ENCODE assay signal across 26 cellular contexts in the genomic region with DNA sequence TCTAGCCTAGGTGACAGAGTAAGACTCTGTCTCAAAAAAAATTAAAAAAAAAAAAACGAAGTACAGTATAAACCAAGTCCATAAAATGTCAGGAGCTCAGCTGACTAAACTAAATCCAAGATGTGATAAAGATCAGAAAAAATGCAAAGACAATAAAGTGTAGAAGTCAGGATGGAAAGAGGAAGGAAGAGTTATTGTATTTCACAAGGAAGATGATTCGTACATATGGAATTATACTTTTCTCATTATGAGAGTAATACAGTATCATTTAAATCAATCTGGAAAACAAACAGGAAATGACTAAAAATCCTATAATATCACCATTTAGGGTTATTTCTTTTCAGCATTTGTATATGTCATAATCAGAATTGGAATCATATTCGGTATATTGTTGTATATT. TPM values are rescaled to one million over a fixed set of nuclear protein-coding genes. Genes with fewer than 3 reads are reported as not detected.
A peak's percentile ranks its signal among the peaks of the same experiment; 100 is the strongest.
DNase-seq lines count a peak whose midpoint lies in the region; ATAC-seq, FAIRE-seq and TF ChIP-seq lines count a peak whose summit lies in the region.
"Had no signal": no experiment of that assay in that cellular context is flagged by ENCODE, and none has a peak within 500 bp of the region (broad histone marks: within the 10 kb centered on the region; RNA-seq: fewer than 3 reads in every experiment).

No MANE protein-coding gene starts in this region.

- no peak overlapping the region for H3K9ac ChIP-seq in kidney (ENCODE audit: low read length in 2 of 2)

- H3K27ac ChIP-seq in kidney (ENCODE audit: low read depth in 2 of 2, low read length in 2 of 2) = no peak overlapping the region
- H3K27ac ChIP-seq: dorsolateral prefrontal cortex, WERI-Rb-1 had no signal

- no peak overlapping the region for H3K4me3 Mint-ChIP-seq in naive thymus-derived CD8-positive, alpha-beta T cell
- H3K4me3 Mint-ChIP-seq in effector memory CD8-positive, alpha-beta T cell = no peak overlapping the region
- H3K4me3 Mint-ChIP-seq: activated CD8-positive, alpha-beta T cell treated with anti-CD3 and anti-CD28 coated beads for 36 hours; activated T-cell treated with anti-CD3 and anti-CD28 coated beads, Interleukin-2, amount 50 U/mL, for 24 hours; brain had no signal

- in situ Hi-C loops in astrocyte of the spinal cord (cut with HindIII; ENCODE audit: low sequenced_read_pairs) = no loop called here

- POLR2A ChIA-PET in naive thymus-derived CD8-positive, alpha-beta T cell (lab: Charles Lee) = interaction anchor here (0.7 kb wide), 2 partner anchors 661 to 701 kb away, joined by 3 read pairs; no protein-coding TSS in a partner anchor

- DNase-seq in EH (ENCODE audit: low read depth) = peak; percentile 75
- DNase-seq in LoVo (ENCODE audit: low spot score) = peak; percentile 32
- peak; percentile 22 for DNase-seq in astrocyte of the spinal cord (ENCODE audit: low read depth, low spot score)
- DNase-seq in foreskin melanocyte = peak; percentile 41
- no peak for DNase-seq in kidney
- no peak for DNase-seq in naive thymus-derived CD8-positive, alpha-beta T cell
- DNase-seq in effector memory CD8-positive, alpha-beta T cell = no peak
- DNase-seq: activated CD8-positive, alpha-beta T cell treated with anti-CD3 and anti-CD28 coated beads for 36 hours; activated naive CD4-positive, alpha-beta T cell treated with anti-CD3 and anti-CD28 coated beads, Interleukin-2, amount 50 U/mL, for 16 hours; activated T-cell treated with anti-CD3 and anti-CD28 coated beads, Interleukin-2, amount 50 U/mL, for 24 hours; BE2C; DMS 273 treated with DMSO at 0.1 percent for 48 hours; dorsolateral prefrontal cortex; left cardiac atrium; NCI-H146; NCI-H2227 treated with DMSO at 0.1 percent for 48 hours; RPMI8226; small intestine; stimulated activated CD4-positive, alpha-beta T cell treated with anti-CD3 and anti-CD28 coated beads, Interleukin-4, amount 100 ng/mL, for 24 hours; substantia nigra; WERI-Rb-1 had no signal

- no peak overlapping the region for H3K4me3 ChIP-seq in astrocyte of the spinal cord (ENCODE audit: low read depth, low read length)
- no peak overlapping the region for H3K4me3 ChIP-seq in kidney (ENCODE audit: low read length in 2 of 2)
- H3K4me3 ChIP-seq: dorsolateral prefrontal cortex had no signal

- no peaks in the 10 kb centered on the region for H3K9me3 ChIP-seq in kidney (ENCODE audit: control insufficient read depth in 1 of 2, low read length in 2 of 2)
- H3K9me3 ChIP-seq: BE2C had no signal

- no peak for ATAC-seq in HG02884 (IDR thresholded peaks at IDR 0.05; ENCODE audit: unreplicated experiment)
- no peak for ATAC-seq in naive thymus-derived CD8-positive, alpha-beta T cell
- ATAC-seq in effector memory CD8-positive, alpha-beta T cell (replicated peaks) = no peak
- ATAC-seq: activated CD8-positive, alpha-beta T cell treated with anti-CD3 and anti-CD28 coated beads for 36 hours; left cardiac atrium had no signal

- H3K36me3 Mint-ChIP-seq in naive thymus-derived CD8-positive, alpha-beta T cell = no peaks in the 10 kb centered on the region
- H3K36me3 Mint-ChIP-seq in effector memory CD8-positive, alpha-beta T cell (ENCODE audit: insufficient read depth) = peaks cover 6% of the 10 kb centered on the region
- H3K36me3 Mint-ChIP-seq: brain had no signal

- peaks cover 7 to 13% (median 11%) of the 10 kb centered on the region in 4 donors for H3K4me1 Mint-ChIP-seq in naive thymus-derived CD8-positive, alpha-beta T cell
- H3K4me1 Mint-ChIP-seq in effector memory CD8-positive, alpha-beta T cell (ENCODE audit: low read depth in 2 of 2) = no peaks in the 10 kb centered on the region
- H3K4me1 Mint-ChIP-seq: brain had no signal

- TF ChIP-seq CTCF in astrocyte of the spinal cord (IDR thresholded peaks at IDR 0.05; ENCODE audit: low read depth, low read length) (no peak), kidney (IDR thresholded peaks at IDR 0.05; ENCODE audit: borderline replicate concordance, extremely low read depth, insufficient read depth) (no peak)

- no peaks in the 10 kb centered on the region for H3K9me3 Mint-ChIP-seq in naive thymus-derived CD8-positive, alpha-beta T cell
- no peaks in the 10 kb centered on the region for H3K9me3 Mint-ChIP-seq in effector memory CD8-positive, alpha-beta T cell
- H3K9me3 Mint-ChIP-seq: activated CD8-positive, alpha-beta T cell treated with anti-CD3 and anti-CD28 coated beads for 36 hours; activated T-cell treated with anti-CD3 and anti-CD28 coated beads, Interleukin-2, amount 50 U/mL, for 24 hours had no signal

- no peaks in the 10 kb centered on the region for H3K36me3 ChIP-seq in kidney (ENCODE audit: control insufficient read depth in 1 of 2, insufficient read depth in 2 of 2, low read length in 2 of 2)
- H3K36me3 ChIP-seq: BE2C, WERI-Rb-1 had no signal

- H3K4me1 ChIP-seq in kidney (ENCODE audit: control insufficient read depth in 1 of 2, insufficient read depth in 1 of 2, low read depth in 1 of 2, low read length in 2 of 2) = no peaks in the 10 kb centered on the region
- H3K4me1 ChIP-seq: BE2C had no signal

- intact Hi-C loops in kidney (cut with DNase I) = no loop called here

- H3K27me3 Mint-ChIP-seq in naive thymus-derived CD8-positive, alpha-beta T cell = peaks cover 0 to 12% (median 0%) of the 10 kb centered on the region in 5 donors
- H3K27me3 Mint-ChIP-seq in effector memory CD8-positive, alpha-beta T cell = no peaks in the 10 kb centered on the region
- H3K27me3 Mint-ChIP-seq: activated T-cell treated with anti-CD3 and anti-CD28 coated beads, Interleukin-2, amount 50 U/mL, for 24 hours; brain had no signal

- no peak overlapping the region for H3K27ac Mint-ChIP-seq in naive thymus-derived CD8-positive, alpha-beta T cell
- no peak overlapping the region for H3K27ac Mint-ChIP-seq in effector memory CD8-positive, alpha-beta T cell
- H3K27ac Mint-ChIP-seq: activated CD8-positive, alpha-beta T cell treated with anti-CD3 and anti-CD28 coated beads for 36 hours; activated T-cell treated with anti-CD3 and anti-CD28 coated beads, Interleukin-2, amount 50 U/mL, for 24 hours; brain had no signal

- FAIRE-seq in kidney (lab: Jason Lieb, UNC) = no peak
- FAIRE-seq: frontal cortex, small intestine had no signal

RNA-seq across cellular contexts. Expression of a gene that starts 11.4 kb away (rescaled TPM):
- not detected for total RNA-seq in kidney
- 13.5 TPM for polyA plus RNA-seq in kidney (ENCODE audit: insufficient read depth, low read depth, low replicate concordance)
- total RNA-seq in naive thymus-derived CD8-positive, alpha-beta T cell = not detected
- polyA plus RNA-seq in naive thymus-derived CD8-positive, alpha-beta T cell = not detected
- total RNA-seq: activated CD8-positive, alpha-beta T cell treated with anti-CD3 and anti-CD28 coated beads for 36 hours; dorsolateral prefrontal cortex; frontal cortex; T-helper 1 cell treated with Interleukin-12 subunit alpha and Interleukin-12 subunit beta and Interleukin-4 antibody, amounts not matched to agents 30 ng/mL and 1 ng/mL, for 36 hours had no signal
- polyA plus RNA-seq: neural cell had no signal

RNA-seq across cellular contexts. Expression of a gene that starts 48.7 kb away (rescaled TPM):
- 27.4 TPM for total RNA-seq in kidney
- 17.0 TPM for polyA plus RNA-seq in kidney (ENCODE audit: insufficient read depth, low read depth, low replicate concordance)
- 1 to 10 TPM; 1.7 to 2.0 TPM for total RNA-seq in naive thymus-derived CD8-positive, alpha-beta T cell
- polyA plus RNA-seq in naive thymus-derived CD8-positive, alpha-beta T cell = under 1 TPM in 1 of 3 donors, not detected in 2; 0.27 TPM

Comparison
In these comparisons a context has a peak if more than half of its experiments do, and no peak if none do; other contexts are left out.
1. DNase-seq: peak in EH (single experiment), LoVo (single experiment), astrocyte of the spinal cord (single experiment) and foreskin melanocyte (single experiment); none in kidney (single experiment), naive thymus-derived CD8-positive, alpha-beta T cell (0 of 10) and effector memory CD8-positive, alpha-beta T cell (0 of 3).